In the genomic region with DNA sequence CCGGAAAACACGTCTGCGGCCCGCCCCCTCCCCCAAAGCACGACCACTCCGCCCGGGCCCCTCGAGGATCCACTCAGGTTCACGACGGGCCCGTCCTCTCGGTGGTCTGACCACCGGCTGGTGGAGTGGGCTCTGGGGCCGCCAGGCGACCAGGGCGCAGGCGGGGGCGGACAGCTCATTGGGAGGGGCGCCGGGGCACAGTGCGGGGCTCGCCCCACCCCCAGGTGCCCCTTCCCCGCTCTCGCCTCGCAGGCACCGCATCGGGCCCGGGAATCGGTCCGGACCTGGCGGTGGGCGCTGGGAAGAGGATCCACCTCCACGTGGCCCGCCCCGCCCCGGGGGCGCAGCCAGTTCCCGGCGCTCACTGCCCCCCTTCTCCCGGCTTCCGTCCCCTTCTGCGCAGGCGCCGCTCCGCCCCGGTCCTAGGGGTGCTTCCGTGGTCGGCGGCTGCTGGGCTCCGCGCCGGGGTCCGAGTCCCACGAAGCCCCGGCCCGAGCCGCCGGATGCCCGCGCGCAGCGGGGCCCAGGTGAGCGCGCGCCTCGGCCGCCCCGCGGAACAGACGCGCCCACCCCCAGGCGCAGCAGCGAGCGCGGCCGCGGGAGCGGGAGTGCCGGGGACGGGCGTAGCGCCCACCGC, we compare ENCODE assay signal across 1 cellular context.
TF ChIP-seq lines count a peak whose summit lies in the region.

A gene with protein sequence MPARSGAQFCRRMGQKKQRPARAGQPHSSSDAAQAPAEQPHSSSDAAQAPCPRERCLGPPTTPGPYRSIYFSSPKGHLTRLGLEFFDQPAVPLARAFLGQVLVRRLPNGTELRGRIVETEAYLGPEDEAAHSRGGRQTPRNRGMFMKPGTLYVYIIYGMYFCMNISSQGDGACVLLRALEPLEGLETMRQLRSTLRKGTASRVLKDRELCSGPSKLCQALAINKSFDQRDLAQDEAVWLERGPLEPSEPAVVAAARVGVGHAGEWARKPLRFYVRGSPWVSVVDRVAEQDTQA (plus strand): TSS at position 419 of the 637 bp plus-strand sequence. CDS start 85 bp downstream, at position 504.

TF ChIP-seq in HepG2, 621 proteins besides CTCF, POLR2A, EP300 and RAD21 (continued from another document and continues in another):
- TF ChIP-seq ZNF75D (CRISPR knock-in tag; IDR thresholded peaks at IDR 0.05; ENCODE audit: borderline replicate concordance) (no peak), SRF (IDR thresholded peaks at IDR 0.05; ENCODE audit: low read depth, low read length) (no peak), ZNF678 (CRISPR knock-in tag; IDR thresholded peaks at IDR 0.05) (no peak), NAIF1 (CRISPR knock-in tag; IDR thresholded peaks at IDR 0.05; ENCODE audit: borderline replicate concordance) (no peak), CHD2 (IDR thresholded peaks at IDR 0.05; ENCODE audit: low read depth, low read length) (no peak), SMARCE1 (IDR thresholded peaks at IDR 0.05; ENCODE audit: borderline replicate concordance) (no peak), IRF2 (CRISPR knock-in tag; IDR thresholded peaks at IDR 0.05) (no peak), ZBTB1 (CRISPR knock-in tag; IDR thresholded peaks at IDR 0.05; ENCODE audit: borderline replicate concordance) (no peak), ELF1 (CRISPR knock-in tag; IDR thresholded peaks at IDR 0.05) (no peak; the same call in 1 of the 2 replicates), CREM (IDR thresholded peaks at IDR 0.05) (no peak), CREM (CRISPR knock-in tag; IDR thresholded peaks at IDR 0.05) (no peak), SYNCRIP (IDR thresholded peaks at IDR 0.05; ENCODE audit: insufficient read depth, low read depth, low read length) (no peak), PHF5A (CRISPR knock-in tag; IDR thresholded peaks at IDR 0.05; ENCODE audit: low read depth, unreplicated experiment) (no peak), ZNF543 (CRISPR knock-in tag; IDR thresholded peaks at IDR 0.05) (no peak), HHEX (CRISPR knock-in tag; IDR thresholded peaks at IDR 0.05) (no peak), ZNF563 (CRISPR knock-in tag; IDR thresholded peaks at IDR 0.05) (peak; percentile 55), JDP2 (CRISPR knock-in tag; IDR thresholded peaks at IDR 0.05; ENCODE audit: borderline replicate concordance) (no peak), POLR2AphosphoS5 (IDR thresholded peaks at IDR 0.05; ENCODE audit: low read depth, low read length) (peak; percentile 60), MTA3 (CRISPR knock-in tag; IDR thresholded peaks at IDR 0.05) (no peak), PAF1 (CRISPR knock-in tag; IDR thresholded peaks at IDR 0.05) (no peak), ZNF652 (CRISPR knock-in tag; IDR thresholded peaks at IDR 0.05; ENCODE audit: borderline replicate concordance, low read depth) (no peak), SIX4 (CRISPR knock-in tag; IDR thresholded peaks at IDR 0.05) (no peak), HOXA9 (CRISPR knock-in tag; IDR thresholded peaks at IDR 0.05; ENCODE audit: borderline replicate concordance) (no peak), CCDC6 (CRISPR knock-in tag; IDR thresholded peaks at IDR 0.05) (peak; percentile 73), ZNF703 (CRISPR knock-in tag; IDR thresholded peaks at IDR 0.05; ENCODE audit: borderline replicate concordance) (no peak), ATAD3A (CRISPR knock-in tag; IDR thresholded peaks at IDR 0.05) (no peak)
- TF ChIP-seq, protein P1, sequence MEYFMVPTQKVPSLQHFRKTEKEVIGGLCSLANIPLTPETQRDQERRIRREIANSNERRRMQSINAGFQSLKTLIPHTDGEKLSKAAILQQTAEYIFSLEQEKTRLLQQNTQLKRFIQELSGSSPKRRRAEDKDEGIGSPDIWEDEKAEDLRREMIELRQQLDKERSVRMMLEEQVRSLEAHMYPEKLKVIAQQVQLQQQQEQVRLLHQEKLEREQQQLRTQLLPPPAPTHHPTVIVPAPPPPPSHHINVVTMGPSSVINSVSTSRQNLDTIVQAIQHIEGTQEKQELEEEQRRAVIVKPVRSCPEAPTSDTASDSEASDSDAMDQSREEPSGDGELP (IDR thresholded peaks at IDR 0.05; ENCODE audit: borderline replicate concordance, low read depth): no peak
- TF ChIP-seq, protein P2, sequence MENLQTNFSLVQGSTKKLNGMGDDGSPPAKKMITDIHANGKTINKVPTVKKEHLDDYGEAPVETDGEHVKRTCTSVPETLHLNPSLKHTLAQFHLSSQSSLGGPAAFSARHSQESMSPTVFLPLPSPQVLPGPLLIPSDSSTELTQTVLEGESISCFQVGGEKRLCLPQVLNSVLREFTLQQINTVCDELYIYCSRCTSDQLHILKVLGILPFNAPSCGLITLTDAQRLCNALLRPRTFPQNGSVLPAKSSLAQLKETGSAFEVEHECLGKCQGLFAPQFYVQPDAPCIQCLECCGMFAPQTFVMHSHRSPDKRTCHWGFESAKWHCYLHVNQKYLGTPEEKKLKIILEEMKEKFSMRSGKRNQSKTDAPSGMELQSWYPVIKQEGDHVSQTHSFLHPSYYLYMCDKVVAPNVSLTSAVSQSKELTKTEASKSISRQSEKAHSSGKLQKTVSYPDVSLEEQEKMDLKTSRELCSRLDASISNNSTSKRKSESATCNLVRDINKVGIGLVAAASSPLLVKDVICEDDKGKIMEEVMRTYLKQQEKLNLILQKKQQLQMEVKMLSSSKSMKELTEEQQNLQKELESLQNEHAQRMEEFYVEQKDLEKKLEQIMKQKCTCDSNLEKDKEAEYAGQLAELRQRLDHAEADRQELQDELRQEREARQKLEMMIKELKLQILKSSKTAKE (CRISPR knock-in tag; IDR thresholded peaks at IDR 0.05; ENCODE audit: borderline replicate concordance): no peak
- TF ChIP-seq, protein P3, sequence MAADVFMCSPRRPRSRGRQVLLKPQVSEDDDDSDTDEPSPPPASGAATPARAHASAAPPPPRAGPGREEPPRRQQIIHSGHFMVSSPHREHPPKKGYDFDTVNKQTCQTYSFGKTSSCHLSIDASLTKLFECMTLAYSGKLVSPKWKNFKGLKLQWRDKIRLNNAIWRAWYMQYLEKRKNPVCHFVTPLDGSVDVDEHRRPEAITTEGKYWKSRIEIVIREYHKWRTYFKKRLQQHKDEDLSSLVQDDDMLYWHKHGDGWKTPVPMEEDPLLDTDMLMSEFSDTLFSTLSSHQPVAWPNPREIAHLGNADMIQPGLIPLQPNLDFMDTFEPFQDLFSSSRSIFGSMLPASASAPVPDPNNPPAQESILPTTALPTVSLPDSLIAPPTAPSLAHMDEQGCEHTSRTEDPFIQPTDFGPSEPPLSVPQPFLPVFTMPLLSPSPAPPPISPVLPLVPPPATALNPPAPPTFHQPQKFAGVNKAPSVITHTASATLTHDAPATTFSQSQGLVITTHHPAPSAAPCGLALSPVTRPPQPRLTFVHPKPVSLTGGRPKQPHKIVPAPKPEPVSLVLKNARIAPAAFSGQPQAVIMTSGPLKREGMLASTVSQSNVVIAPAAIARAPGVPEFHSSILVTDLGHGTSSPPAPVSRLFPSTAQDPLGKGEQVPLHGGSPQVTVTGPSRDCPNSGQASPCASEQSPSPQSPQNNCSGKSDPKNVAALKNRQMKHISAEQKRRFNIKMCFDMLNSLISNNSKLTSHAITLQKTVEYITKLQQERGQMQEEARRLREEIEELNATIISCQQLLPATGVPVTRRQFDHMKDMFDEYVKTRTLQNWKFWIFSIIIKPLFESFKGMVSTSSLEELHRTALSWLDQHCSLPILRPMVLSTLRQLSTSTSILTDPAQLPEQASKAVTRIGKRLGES (CRISPR knock-in tag; IDR thresholded peaks at IDR 0.05; ENCODE audit: borderline replicate concordance): no peak
- TF ChIP-seq, protein P4, sequence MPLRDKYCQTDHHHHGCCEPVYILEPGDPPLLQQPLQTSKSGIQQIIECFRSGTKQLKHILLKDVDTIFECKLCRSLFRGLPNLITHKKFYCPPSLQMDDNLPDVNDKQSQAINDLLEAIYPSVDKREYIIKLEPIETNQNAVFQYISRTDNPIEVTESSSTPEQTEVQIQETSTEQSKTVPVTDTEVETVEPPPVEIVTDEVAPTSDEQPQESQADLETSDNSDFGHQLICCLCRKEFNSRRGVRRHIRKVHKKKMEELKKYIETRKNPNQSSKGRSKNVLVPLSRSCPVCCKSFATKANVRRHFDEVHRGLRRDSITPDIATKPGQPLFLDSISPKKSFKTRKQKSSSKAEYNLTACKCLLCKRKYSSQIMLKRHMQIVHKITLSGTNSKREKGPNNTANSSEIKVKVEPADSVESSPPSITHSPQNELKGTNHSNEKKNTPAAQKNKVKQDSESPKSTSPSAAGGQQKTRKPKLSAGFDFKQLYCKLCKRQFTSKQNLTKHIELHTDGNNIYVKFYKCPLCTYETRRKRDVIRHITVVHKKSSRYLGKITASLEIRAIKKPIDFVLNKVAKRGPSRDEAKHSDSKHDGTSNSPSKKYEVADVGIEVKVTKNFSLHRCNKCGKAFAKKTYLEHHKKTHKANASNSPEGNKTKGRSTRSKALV (CRISPR knock-in tag; IDR thresholded peaks at IDR 0.05): no peak
- TF ChIP-seq, protein P5, sequence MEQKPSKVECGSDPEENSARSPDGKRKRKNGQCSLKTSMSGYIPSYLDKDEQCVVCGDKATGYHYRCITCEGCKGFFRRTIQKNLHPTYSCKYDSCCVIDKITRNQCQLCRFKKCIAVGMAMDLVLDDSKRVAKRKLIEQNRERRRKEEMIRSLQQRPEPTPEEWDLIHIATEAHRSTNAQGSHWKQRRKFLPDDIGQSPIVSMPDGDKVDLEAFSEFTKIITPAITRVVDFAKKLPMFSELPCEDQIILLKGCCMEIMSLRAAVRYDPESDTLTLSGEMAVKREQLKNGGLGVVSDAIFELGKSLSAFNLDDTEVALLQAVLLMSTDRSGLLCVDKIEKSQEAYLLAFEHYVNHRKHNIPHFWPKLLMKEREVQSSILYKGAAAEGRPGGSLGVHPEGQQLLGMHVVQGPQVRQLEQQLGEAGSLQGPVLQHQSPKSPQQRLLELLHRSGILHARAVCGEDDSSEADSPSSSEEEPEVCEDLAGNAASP (CRISPR knock-in tag; IDR thresholded peaks at IDR 0.05; ENCODE audit: borderline replicate concordance): peak; percentile 60; the same call in 1 of the 2 replicates
- TF ChIP-seq, protein P6, sequence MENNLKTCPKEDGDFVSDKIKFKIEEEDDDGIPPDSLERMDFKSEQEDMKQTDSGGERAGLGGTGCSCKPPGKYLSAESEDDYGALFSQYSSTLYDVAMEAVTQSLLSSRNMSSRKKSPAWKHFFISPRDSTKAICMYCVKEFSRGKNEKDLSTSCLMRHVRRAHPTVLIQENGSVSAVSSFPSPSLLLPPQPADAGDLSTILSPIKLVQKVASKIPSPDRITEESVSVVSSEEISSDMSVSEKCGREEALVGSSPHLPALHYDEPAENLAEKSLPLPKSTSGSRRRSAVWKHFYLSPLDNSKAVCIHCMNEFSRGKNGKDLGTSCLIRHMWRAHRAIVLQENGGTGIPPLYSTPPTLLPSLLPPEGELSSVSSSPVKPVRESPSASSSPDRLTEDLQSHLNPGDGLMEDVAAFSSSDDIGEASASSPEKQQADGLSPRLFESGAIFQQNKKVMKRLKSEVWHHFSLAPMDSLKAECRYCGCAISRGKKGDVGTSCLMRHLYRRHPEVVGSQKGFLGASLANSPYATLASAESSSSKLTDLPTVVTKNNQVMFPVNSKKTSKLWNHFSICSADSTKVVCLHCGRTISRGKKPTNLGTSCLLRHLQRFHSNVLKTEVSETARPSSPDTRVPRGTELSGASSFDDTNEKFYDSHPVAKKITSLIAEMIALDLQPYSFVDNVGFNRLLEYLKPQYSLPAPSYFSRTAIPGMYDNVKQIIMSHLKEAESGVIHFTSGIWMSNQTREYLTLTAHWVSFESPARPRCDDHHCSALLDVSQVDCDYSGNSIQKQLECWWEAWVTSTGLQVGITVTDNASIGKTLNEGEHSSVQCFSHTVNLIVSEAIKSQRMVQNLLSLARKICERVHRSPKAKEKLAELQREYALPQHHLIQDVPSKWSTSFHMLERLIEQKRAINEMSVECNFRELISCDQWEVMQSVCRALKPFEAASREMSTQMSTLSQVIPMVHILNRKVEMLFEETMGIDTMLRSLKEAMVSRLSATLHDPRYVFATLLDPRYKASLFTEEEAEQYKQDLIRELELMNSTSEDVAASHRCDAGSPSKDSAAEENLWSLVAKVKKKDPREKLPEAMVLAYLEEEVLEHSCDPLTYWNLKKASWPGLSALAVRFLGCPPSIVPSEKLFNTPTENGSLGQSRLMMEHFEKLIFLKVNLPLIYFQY (CRISPR knock-in tag; IDR thresholded peaks at IDR 0.05; ENCODE audit: borderline replicate concordance): peak; percentile 33; the same call in 1 of the 2 replicates
- TF ChIP-seq, protein P7, sequence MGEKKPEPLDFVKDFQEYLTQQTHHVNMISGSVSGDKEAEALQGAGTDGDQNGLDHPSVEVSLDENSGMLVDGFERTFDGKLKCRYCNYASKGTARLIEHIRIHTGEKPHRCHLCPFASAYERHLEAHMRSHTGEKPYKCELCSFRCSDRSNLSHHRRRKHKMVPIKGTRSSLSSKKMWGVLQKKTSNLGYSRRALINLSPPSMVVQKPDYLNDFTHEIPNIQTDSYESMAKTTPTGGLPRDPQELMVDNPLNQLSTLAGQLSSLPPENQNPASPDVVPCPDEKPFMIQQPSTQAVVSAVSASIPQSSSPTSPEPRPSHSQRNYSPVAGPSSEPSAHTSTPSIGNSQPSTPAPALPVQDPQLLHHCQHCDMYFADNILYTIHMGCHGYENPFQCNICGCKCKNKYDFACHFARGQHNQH (CRISPR knock-in tag; IDR thresholded peaks at IDR 0.05): peak; percentile 49
- TF ChIP-seq, protein P8, sequence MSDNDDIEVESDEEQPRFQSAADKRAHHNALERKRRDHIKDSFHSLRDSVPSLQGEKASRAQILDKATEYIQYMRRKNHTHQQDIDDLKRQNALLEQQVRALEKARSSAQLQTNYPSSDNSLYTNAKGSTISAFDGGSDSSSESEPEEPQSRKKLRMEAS (IDR thresholded peaks at IDR 0.05): peak; percentile 84
- TF ChIP-seq, protein P9, sequence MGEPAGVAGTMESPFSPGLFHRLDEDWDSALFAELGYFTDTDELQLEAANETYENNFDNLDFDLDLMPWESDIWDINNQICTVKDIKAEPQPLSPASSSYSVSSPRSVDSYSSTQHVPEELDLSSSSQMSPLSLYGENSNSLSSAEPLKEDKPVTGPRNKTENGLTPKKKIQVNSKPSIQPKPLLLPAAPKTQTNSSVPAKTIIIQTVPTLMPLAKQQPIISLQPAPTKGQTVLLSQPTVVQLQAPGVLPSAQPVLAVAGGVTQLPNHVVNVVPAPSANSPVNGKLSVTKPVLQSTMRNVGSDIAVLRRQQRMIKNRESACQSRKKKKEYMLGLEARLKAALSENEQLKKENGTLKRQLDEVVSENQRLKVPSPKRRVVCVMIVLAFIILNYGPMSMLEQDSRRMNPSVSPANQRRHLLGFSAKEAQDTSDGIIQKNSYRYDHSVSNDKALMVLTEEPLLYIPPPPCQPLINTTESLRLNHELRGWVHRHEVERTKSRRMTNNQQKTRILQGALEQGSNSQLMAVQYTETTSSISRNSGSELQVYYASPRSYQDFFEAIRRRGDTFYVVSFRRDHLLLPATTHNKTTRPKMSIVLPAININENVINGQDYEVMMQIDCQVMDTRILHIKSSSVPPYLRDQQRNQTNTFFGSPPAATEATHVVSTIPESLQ (CRISPR knock-in tag; conservative IDR thresholded peaks at IDR 0.05): no peak
- TF ChIP-seq, protein P10, sequence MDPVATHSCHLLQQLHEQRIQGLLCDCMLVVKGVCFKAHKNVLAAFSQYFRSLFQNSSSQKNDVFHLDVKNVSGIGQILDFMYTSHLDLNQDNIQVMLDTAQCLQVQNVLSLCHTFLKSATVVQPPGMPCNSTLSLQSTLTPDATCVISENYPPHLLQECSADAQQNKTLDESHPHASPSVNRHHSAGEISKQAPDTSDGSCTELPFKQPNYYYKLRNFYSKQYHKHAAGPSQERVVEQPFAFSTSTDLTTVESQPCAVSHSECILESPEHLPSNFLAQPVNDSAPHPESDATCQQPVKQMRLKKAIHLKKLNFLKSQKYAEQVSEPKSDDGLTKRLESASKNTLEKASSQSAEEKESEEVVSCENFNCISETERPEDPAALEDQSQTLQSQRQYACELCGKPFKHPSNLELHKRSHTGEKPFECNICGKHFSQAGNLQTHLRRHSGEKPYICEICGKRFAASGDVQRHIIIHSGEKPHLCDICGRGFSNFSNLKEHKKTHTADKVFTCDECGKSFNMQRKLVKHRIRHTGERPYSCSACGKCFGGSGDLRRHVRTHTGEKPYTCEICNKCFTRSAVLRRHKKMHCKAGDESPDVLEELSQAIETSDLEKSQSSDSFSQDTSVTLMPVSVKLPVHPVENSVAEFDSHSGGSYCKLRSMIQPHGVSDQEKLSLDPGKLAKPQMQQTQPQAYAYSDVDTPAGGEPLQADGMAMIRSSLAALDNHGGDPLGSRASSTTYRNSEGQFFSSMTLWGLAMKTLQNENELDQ (CRISPR knock-in tag; IDR thresholded peaks at IDR 0.05; ENCODE audit: borderline replicate concordance): no peak
